ENCODE assay signal across 8 cellular contexts in the genomic region with DNA sequence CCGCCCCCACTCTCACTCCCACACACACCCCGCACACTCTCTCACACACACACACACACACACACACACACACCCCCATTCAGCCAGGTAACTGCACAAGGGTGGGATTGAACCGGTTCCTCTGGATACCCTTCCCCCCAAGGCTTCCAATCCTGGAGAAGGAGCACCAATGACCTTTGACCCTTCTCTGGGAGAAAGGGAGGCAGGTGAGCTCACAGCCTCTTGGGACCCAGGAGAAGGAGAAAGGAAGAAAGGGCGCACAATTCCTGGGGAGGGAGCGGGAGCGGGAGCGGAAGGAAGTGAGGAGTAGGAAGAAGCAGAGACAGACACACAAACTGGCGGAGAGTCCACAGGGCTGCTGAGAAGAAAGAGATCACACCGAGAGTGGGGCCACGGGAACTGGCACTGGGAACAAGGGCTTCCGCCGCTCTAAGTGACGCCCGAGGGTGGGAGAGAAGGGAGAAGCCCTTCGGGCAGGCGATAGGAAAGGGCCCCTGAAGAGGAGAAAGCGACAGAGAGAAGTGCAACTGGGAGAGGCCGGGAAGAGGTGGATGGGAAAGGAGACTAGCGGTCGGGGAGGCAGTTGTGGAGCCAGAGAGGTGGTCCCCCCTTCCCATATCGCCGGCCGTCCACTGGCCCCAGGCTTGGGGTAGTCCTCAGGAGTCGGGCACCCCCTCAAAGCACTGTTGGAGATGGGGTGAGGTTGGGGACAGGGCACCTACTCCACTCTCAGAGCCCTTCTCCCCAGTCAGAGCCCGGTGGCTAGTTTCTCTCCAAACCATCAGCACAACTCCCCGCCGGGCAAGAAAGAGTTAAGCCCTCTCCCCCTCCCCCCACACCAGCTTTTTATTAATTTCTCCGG. TPM values are rescaled to one million over a fixed set of nuclear protein-coding genes. Genes with fewer than 3 reads are reported as not detected.
DNase-seq lines count a peak whose midpoint lies in the region; ATAC-seq and TF ChIP-seq lines count a peak whose summit lies in the region.

No MANE protein-coding gene starts in this region.

- H3K4me1 Mint-ChIP-seq in naive thymus-derived CD8-positive, alpha-beta T cell = peaks cover 19 to 39% (median 34%) of the 10 kb centered on the region in 4 donors

- no peaks in the 10 kb centered on the region for H3K27me3 ChIP-seq in AG04450 (ENCODE audit: control insufficient read depth, insufficient read depth, low read length)
- H3K27me3 ChIP-seq in ectodermal cell (ENCODE audit: control insufficient read depth, insufficient read depth, low read length, poor library complexity, severe bottlenecking) = peaks cover 15% of the 10 kb centered on the region

- peak overlapping the region; percentile 52 for H3K27ac ChIP-seq in AG04450 (ENCODE audit: low read depth, low read length)
- H3K27ac ChIP-seq in ectodermal cell (ENCODE audit: insufficient read depth, low read depth, low read length, poor library complexity, severe bottlenecking) = peak overlapping the region; percentile 33

- CTCF ChIA-PET in AG04450 (lab: Charles Lee) = interaction anchor here (0.6 kb wide), 2 partner anchors 12 to 237 kb away, joined by 3 read pairs; no protein-coding TSS in a partner anchor

- H3K27ac Mint-ChIP-seq in naive thymus-derived CD8-positive, alpha-beta T cell = peak overlapping the region in 6 of 10 donors; percentile 8 to 82 (median 64)

- in situ Hi-C loops in KBM-7 (cut with MboI; ENCODE audit: low pct_unique_long_range_greater_than_20kb, low sequenced_read_pairs) = no loop called here

- H3K9me3 ChIP-seq in AG04450 (ENCODE audit: control insufficient read depth, insufficient read depth, low read length) (no peaks in the 10 kb centered on the region; the same call in 1 of the 2 replicates), ectodermal cell (ENCODE audit: control insufficient read depth, low read length) (no peaks in the 10 kb centered on the region)

- peaks cover 0 to 6% (median 0%) of the 10 kb centered on the region in 3 donors for H3K36me3 Mint-ChIP-seq in naive thymus-derived CD8-positive, alpha-beta T cell

- H3K36me3 ChIP-seq in ectodermal cell (ENCODE audit: control insufficient read depth, insufficient read depth, low read length) = no peaks in the 10 kb centered on the region

- peak overlapping the region; percentile 67 for H3K4me3 ChIP-seq in AG04450 (ENCODE audit: low read depth, low read length)
- H3K4me3 ChIP-seq in ectodermal cell (ENCODE audit: insufficient read depth, low read depth, low read length) = peak overlapping the region; percentile 68

- no peaks in the 10 kb centered on the region for H3K9me3 Mint-ChIP-seq in naive thymus-derived CD8-positive, alpha-beta T cell

- H3K4me1 ChIP-seq in ectodermal cell (ENCODE audit: control insufficient read depth, insufficient read depth, low read length) = peaks cover 17% of the 10 kb centered on the region

- DNase-seq in AG04450 (ENCODE audit: low read depth, low spot score) = no peak
- DNase-seq in NCI-H2227 (lab: John Stamatoyannopoulos, UW; ENCODE audit: unreplicated experiment) = peak; percentile 77
- DNase-seq in naive thymus-derived CD8-positive, alpha-beta T cell = no peak
- DNase-seq in activated CD4-positive, CD25-positive, alpha-beta regulatory T cell (lab: John Stamatoyannopoulos, UW) = no peak
- no peak for DNase-seq in SHP77 treated with DMSO at 0.1 percent for 48 hours (lab: John Stamatoyannopoulos, UW)
- no peak for DNase-seq in KBM-7

- no peak for TF ChIP-seq CTCF in AG04450 (IDR thresholded peaks at IDR 0.05; ENCODE audit: low read depth, low read length)

- no peak for ATAC-seq in naive thymus-derived CD8-positive, alpha-beta T cell
- ATAC-seq in GM21619 (IDR thresholded peaks at IDR 0.05; ENCODE audit: unreplicated experiment) = no peak

- H3K27me3 Mint-ChIP-seq in naive thymus-derived CD8-positive, alpha-beta T cell = peaks cover 5 to 20% (median 13%) of the 10 kb centered on the region in 5 donors

- POLR2A ChIA-PET in AG04450 (lab: Yijun Ruan, JAX) = no interaction called here
- POLR2A ChIA-PET in naive thymus-derived CD8-positive, alpha-beta T cell (lab: Charles Lee) = interaction anchor here (2.2 kb wide), 1 partner anchor 11 kb away, joined by 8 read pairs; no protein-coding TSS in a partner anchor

- 9 to 10% methylated on average over 27 to 28 of the region's 28 CpGs for WGBS in ectodermal cell, 2 experiments

- H3K4me3 Mint-ChIP-seq in naive thymus-derived CD8-positive, alpha-beta T cell = peak overlapping the region; percentile 61 to 86 (median 74)

RNA-seq across cellular contexts. Expression of a gene that starts 1.3 kb away (rescaled TPM):
- polyA plus RNA-seq in AG04450 (2011; rRNA removed) = 3.5 and 5.3 TPM in 2 replicates
- 3.8 and 6.4 TPM in 2 replicates for polyA minus RNA-seq in AG04450 (2011; rRNA and poly(A)+ RNA removed)
- polyA plus RNA-seq in ectodermal cell (2013, experiment 1 of 4) = 36.4 TPM
- polyA plus RNA-seq in ectodermal cell (2013, experiment 2 of 4) = 38.5 TPM
- polyA plus RNA-seq in ectodermal cell (2013, experiment 3 of 4) = 27.5 TPM
- 26.8 TPM for polyA plus RNA-seq in ectodermal cell (2013, experiment 4 of 4)
- under 1 TPM in 1 of 2 experiments, not detected in 1; 0.30 TPM for total RNA-seq in naive thymus-derived CD8-positive, alpha-beta T cell
- polyA plus RNA-seq in naive thymus-derived CD8-positive, alpha-beta T cell = not detected

RNA-seq across cellular contexts. Expression of a gene that starts 21.8 kb away (rescaled TPM):
- polyA plus RNA-seq in AG04450 (2011; rRNA removed) = 17.6 and 18.2 TPM in 2 replicates
- polyA minus RNA-seq in AG04450 (2011; rRNA and poly(A)+ RNA removed) = 35.7 and 42.5 TPM in 2 replicates
- 30.9 TPM for polyA plus RNA-seq in ectodermal cell (2013, experiment 1 of 4)
- polyA plus RNA-seq in ectodermal cell (2013, experiment 2 of 4) = 25.8 TPM
- polyA plus RNA-seq in ectodermal cell (2013, experiment 3 of 4) = 22.3 TPM
- polyA plus RNA-seq in ectodermal cell (2013, experiment 4 of 4) = 24.5 TPM
- total RNA-seq in naive thymus-derived CD8-positive, alpha-beta T cell = 10 to 100 TPM; 82.8 to 83.6 TPM
- polyA plus RNA-seq in naive thymus-derived CD8-positive, alpha-beta T cell = under 1 TPM; 0.29 to 0.84 (median 0.67) TPM

RNA-seq across cellular contexts. Expression of a gene that starts 33.5 kb away (rescaled TPM):
- polyA plus RNA-seq in AG04450 (2011; rRNA removed) = 62.4 and 81.7 TPM in 2 replicates
- polyA minus RNA-seq in AG04450 (2011; rRNA and poly(A)+ RNA removed) = 87.6 and 106 TPM in 2 replicates
- 43.7 TPM for polyA plus RNA-seq in ectodermal cell (2013, experiment 1 of 4)
- polyA plus RNA-seq in ectodermal cell (2013, experiment 2 of 4) = 41.2 TPM
- 26.7 TPM for polyA plus RNA-seq in ectodermal cell (2013, experiment 3 of 4)
- 31.7 TPM for polyA plus RNA-seq in ectodermal cell (2013, experiment 4 of 4)
- 10 to 100 TPM; 44.4 to 45.3 TPM for total RNA-seq in naive thymus-derived CD8-positive, alpha-beta T cell
- polyA plus RNA-seq in naive thymus-derived CD8-positive, alpha-beta T cell = 10 to 100 TPM; 27.9 to 47.4 (median 40.4) TPM

RNA-seq across cellular contexts. Expression of a gene that starts 37.1 kb away (rescaled TPM):
- 0.16 and 0.21 TPM in 2 replicates for polyA plus RNA-seq in AG04450 (2011; rRNA removed)
- not detected in 2 replicates for polyA minus RNA-seq in AG04450 (2011; rRNA and poly(A)+ RNA removed)
- not detected for polyA plus RNA-seq in ectodermal cell (2013, experiment 1 of 4)
- polyA plus RNA-seq in ectodermal cell (2013, experiment 2 of 4) = 1.8 TPM
- 0.96 TPM for polyA plus RNA-seq in ectodermal cell (2013, experiment 3 of 4)
- polyA plus RNA-seq in ectodermal cell (2013, experiment 4 of 4) = 1.3 TPM
- not detected for total RNA-seq in naive thymus-derived CD8-positive, alpha-beta T cell
- polyA plus RNA-seq in naive thymus-derived CD8-positive, alpha-beta T cell = under 1 TPM in 1 of 3 donors, not detected in 2; 0.71 TPM

Comparison
In these comparisons a context has a peak if more than half of its experiments do, and no peak if none do; other contexts are left out.
1. RNA of a gene that starts 21.8 kb away (polyA plus RNA-seq): 17.6 to 18.2 TPM in AG04450; 0.29 to 0.84 TPM in naive thymus-derived CD8-positive, alpha-beta T cell; every median in the first group is over 10 times any median in the second.